8 cellular contexts compared by ENCODE assay signal in genomic region chr3:9552252-9552999, GRCh38. TPM values are rescaled to one million over a fixed set of nuclear protein-coding genes. Genes with fewer than 3 reads are reported as not detected.
DNase-seq lines count a peak whose midpoint lies in the region; ATAC-seq, FAIRE-seq and TF ChIP-seq lines count a peak whose summit lies in the region.

No MANE protein-coding gene starts in this region.

- peaks cover 95% of the 10 kb centered on the region for H3K27me3 Mint-ChIP-seq in neural crest cell (ENCODE audit: low read depth)

- H3K4me3 ChIP-seq in epithelial cell of proximal tubule (ENCODE audit: low read depth, low read length), result no peak overlapping the region

- H3K36me3 Mint-ChIP-seq in neural crest cell (ENCODE audit: low read depth), result no peaks in the 10 kb centered on the region

- H3K4me1 Mint-ChIP-seq in neural crest cell, result peaks cover 3% of the 10 kb centered on the region

- DNase-seq in DMS79 (lab: John Stamatoyannopoulos, UW) (peak; percentile 11), DMS79 treated with DMSO at 0.1 percent for 48 hours (lab: John Stamatoyannopoulos, UW) (no peak), epithelial cell of proximal tubule (ENCODE audit: low read depth) (peak; percentile 1), neural crest cell (ENCODE audit: low read depth, low spot score) (peak; percentile 66), globus pallidus (ENCODE audit: low spot score) (no peak), RCC 7860 (ENCODE audit: low spot score) (no peak)
- peak; percentile 16 to 33 for DNase-seq in activated CD4-positive, alpha-beta T cell treated with anti-CD3 and anti-CD28 coated beads for 24 hours (ENCODE audit: low read depth in 2 of 2)

- FAIRE-seq in RCC 7860 (lab: Jason Lieb, UNC), result no peak

- no peak overlapping the region for H3K27ac Mint-ChIP-seq in neural crest cell (ENCODE audit: unreplicated experiment)

- no peak for TF ChIP-seq CTCF in epithelial cell of proximal tubule (conservative IDR thresholded peaks at IDR 0.05; ENCODE audit: low read depth, low read length)
- TF ChIP-seq CTCF in neural crest cell (conservative IDR thresholded peaks at IDR 0.05), result no peak

- ATAC-seq in GM21423 (IDR thresholded peaks at IDR 0.05; ENCODE audit: unreplicated experiment), result no peak

- peak overlapping the region; percentile 71 for H3K4me3 Mint-ChIP-seq in neural crest cell

- H3K9me3 Mint-ChIP-seq in neural crest cell, result no peaks in the 10 kb centered on the region

RNA-seq across cellular contexts. Expression of gene LHFPL4, which starts 1.2 kb away (rescaled TPM):
- not detected in 2 replicates for total RNA-seq in epithelial cell of proximal tubule
- total RNA-seq in neural crest cell, result 0.84 and 1.4 TPM in 2 replicates

Comparison
In these comparisons a context has a peak if more than half of its experiments do, and no peak if none do; other contexts are left out.
1. DNase-seq: peak in DMS79 (single experiment), activated CD4-positive, alpha-beta T cell treated with anti-CD3 and anti-CD28 coated beads for 24 hours (2 of 2), epithelial cell of proximal tubule (single experiment) and neural crest cell (single experiment); none in DMS79 treated with DMSO at 0.1 percent for 48 hours (single experiment), globus pallidus (single experiment) and RCC 7860 (single experiment).